ENCODE assay signal across 8 cellular contexts in genomic region chr18:22171263-22171838, GRCh38. TPM values are rescaled to one million over a fixed set of nuclear protein-coding genes. Genes with fewer than 3 reads are reported as not detected.
DNase-seq lines count a peak whose midpoint lies in the region; ATAC-seq and TF ChIP-seq lines count a peak whose summit lies in the region.

No MANE protein-coding gene starts in this region.

- no peak for DNase-seq in activated T-cell treated with anti-CD3 and anti-CD28 coated beads, Interleukin-2, amount 50 U/mL, for 72 hours
- no peak for DNase-seq in activated T-cell treated with anti-CD3 and anti-CD28 coated beads, Interleukin-2, amount 50 U/mL, for 4 hours
- DNase-seq in epithelial cell of proximal tubule (ENCODE audit: low read depth), result no peak
- no peak for DNase-seq in natural killer cell
- DNase-seq in uterus, result no peak
- no peak for DNase-seq in hippocampal formation (lab: John Stamatoyannopoulos, UW)
- no peak for DNase-seq in NCI-H2196 (lab: John Stamatoyannopoulos, UW; ENCODE audit: unreplicated experiment)

- H3K4me1 ChIP-seq in uterus, result no peaks in the 10 kb centered on the region

- no peaks in the 10 kb centered on the region for H3K9me3 ChIP-seq in uterus

- peaks cover 22% of the 10 kb centered on the region for H3K4me1 Mint-ChIP-seq in activated T-cell treated with anti-CD3 and anti-CD28 coated beads, Interleukin-2, amount 50 U/mL, for 72 hours (ENCODE audit: low read depth)
- peaks cover 11% of the 10 kb centered on the region for H3K4me1 Mint-ChIP-seq in activated T-cell treated with anti-CD3 and anti-CD28 coated beads, Interleukin-2, amount 50 U/mL, for 4 hours (ENCODE audit: low read depth)
- H3K4me1 Mint-ChIP-seq in natural killer cell, result peaks cover 17 to 35% of the 10 kb centered on the region in 2 donors

- H3K36me3 Mint-ChIP-seq in activated T-cell treated with anti-CD3 and anti-CD28 coated beads, Interleukin-2, amount 50 U/mL, for 72 hours (ENCODE audit: insufficient read depth in 2 of 2), result peaks cover 1 to 2% of the 10 kb centered on the region in 2 donors
- no peaks in the 10 kb centered on the region for H3K36me3 Mint-ChIP-seq in activated T-cell treated with anti-CD3 and anti-CD28 coated beads, Interleukin-2, amount 50 U/mL, for 4 hours (ENCODE audit: insufficient read depth)
- H3K36me3 Mint-ChIP-seq in natural killer cell, result no peaks in the 10 kb centered on the region

- peak overlapping the region; percentile 91 to 93 for H3K4me3 Mint-ChIP-seq in activated T-cell treated with anti-CD3 and anti-CD28 coated beads, Interleukin-2, amount 50 U/mL, for 72 hours
- no peak overlapping the region for H3K4me3 Mint-ChIP-seq in activated T-cell treated with anti-CD3 and anti-CD28 coated beads, Interleukin-2, amount 50 U/mL, for 4 hours
- peak overlapping the region; percentile 95 for H3K4me3 Mint-ChIP-seq in natural killer cell

- peak overlapping the region; percentile 99 to 100 for H3K27ac ChIP-seq in uterus

- intact Hi-C loops in natural killer cell (cut with micrococcal nuclease) (loop anchor here (10.0 kb wide), 1 partner anchor 213 kb away; no protein-coding TSS in a partner anchor), uterus (cut with DNase I; ENCODE audit: low total_unique reads) (loop anchor here (5.0 kb wide), 1 partner anchor 176 kb away; no protein-coding TSS in a partner anchor)

- H3K27ac Mint-ChIP-seq in activated T-cell treated with anti-CD3 and anti-CD28 coated beads, Interleukin-2, amount 50 U/mL, for 72 hours, result no peak overlapping the region
- no peak overlapping the region for H3K27ac Mint-ChIP-seq in natural killer cell

- no peak for TF ChIP-seq POLR2A in uterus (IDR thresholded peaks at IDR 0.05)

- H3K9me3 Mint-ChIP-seq in activated T-cell treated with anti-CD3 and anti-CD28 coated beads, Interleukin-2, amount 50 U/mL, for 72 hours, result no peaks in the 10 kb centered on the region
- no peaks in the 10 kb centered on the region for H3K9me3 Mint-ChIP-seq in activated T-cell treated with anti-CD3 and anti-CD28 coated beads, Interleukin-2, amount 50 U/mL, for 4 hours
- H3K9me3 Mint-ChIP-seq in natural killer cell, result no peaks in the 10 kb centered on the region

- H3K36me3 ChIP-seq in uterus, result no peaks in the 10 kb centered on the region

- H3K4me3 ChIP-seq in epithelial cell of proximal tubule (ENCODE audit: low read depth, low read length), result peak overlapping the region; percentile 79
- peak overlapping the region; percentile 89 to 96 for H3K4me3 ChIP-seq in uterus

- no peaks in the 10 kb centered on the region for H3K27me3 ChIP-seq in uterus

- no peak for TF ChIP-seq CTCF in epithelial cell of proximal tubule (conservative IDR thresholded peaks at IDR 0.05; ENCODE audit: low read depth, low read length)
- no peak for TF ChIP-seq CTCF in natural killer cell (IDR thresholded peaks at IDR 0.05)
- no peak for TF ChIP-seq CTCF in uterus (IDR thresholded peaks at IDR 0.05)

- ATAC-seq in activated T-cell treated with anti-CD3 and anti-CD28 coated beads, Interleukin-2, amount 50 U/mL, for 72 hours (replicated peaks in 1 of 2), result no peak
- no peak for ATAC-seq in activated T-cell treated with anti-CD3 and anti-CD28 coated beads, Interleukin-2, amount 50 U/mL, for 4 hours
- ATAC-seq in natural killer cell (no peak), HG02938 (IDR thresholded peaks at IDR 0.05; ENCODE audit: unreplicated experiment) (no peak)

- H3K27me3 Mint-ChIP-seq in activated T-cell treated with anti-CD3 and anti-CD28 coated beads, Interleukin-2, amount 50 U/mL, for 72 hours (ENCODE audit: low read depth), result peaks cover 77% of the 10 kb centered on the region
- H3K27me3 Mint-ChIP-seq in activated T-cell treated with anti-CD3 and anti-CD28 coated beads, Interleukin-2, amount 50 U/mL, for 4 hours (ENCODE audit: low read depth), result peaks cover 70% of the 10 kb centered on the region
- H3K27me3 Mint-ChIP-seq in natural killer cell (ENCODE audit: low read depth in 2 of 2), result peaks cover 66 to 68% of the 10 kb centered on the region in 2 donors

RNA-seq across cellular contexts. Expression of gene GATA6, which starts 2.0 kb away (rescaled TPM):
- under 1 TPM; 0.39 to 0.43 TPM for total RNA-seq in activated T-cell treated with anti-CD3 and anti-CD28 coated beads, Interleukin-2, amount 50 U/mL, for 72 hours
- under 1 TPM; 0.08 to 0.21 (median 0.14) TPM for total RNA-seq in activated T-cell treated with anti-CD3 and anti-CD28 coated beads, Interleukin-2, amount 50 U/mL, for 4 hours
- total RNA-seq in epithelial cell of proximal tubule (1.2 and 2.7 TPM in 2 replicates), natural killer cell (1 to 10 TPM in 2 of 3 donors, under 1 TPM in 1; 0.54 to 1.1 (median 1.0) TPM), uterus (10 to 100 TPM; 28.2 to 59.6 (median 39.5) TPM)
